In genomic region chr6:57257911-57258541, GRCh38 we compare ENCODE assay signal across 9 cellular contexts. TPM values are rescaled to one million over a fixed set of nuclear protein-coding genes. Genes with fewer than 3 reads are reported as not detected.
A peak's percentile ranks its signal among the peaks of the same experiment; 100 is the strongest.
DNase-seq lines count a peak whose midpoint lies in the region; ATAC-seq and TF ChIP-seq lines count a peak whose summit lies in the region.
"Had no signal": no experiment of that assay in that cellular context is flagged by ENCODE, and none has a peak within 500 bp of the region (broad histone marks: within the 10 kb centered on the region; RNA-seq: fewer than 3 reads in every experiment).

No MANE protein-coding gene starts in this region.

- peak; percentile 54 for DNase-seq in HT1080 (ENCODE audit: low read depth)
- no peak for DNase-seq in endothelial cell (ENCODE audit: low spot score)
- DNase-seq in tibial artery, result no peak
- no peak for DNase-seq in NCI-H1694 treated with DMSO at 0.1 percent for 48 hours (lab: John Stamatoyannopoulos, UW)
- DNase-seq in stimulated activated CD4-positive, alpha-beta T cell treated with anti-CD3 and anti-CD28 coated beads, Interleukin-2, amount 100 ng/mL, for 48 hours, result no peak
- DNase-seq: cerebellar nuclear complex had no signal

- H3K4me1 ChIP-seq in muscle layer of colon (ENCODE audit: insufficient read depth, low read length) (peaks cover 78% of the 10 kb centered on the region), tibial artery (peaks cover 0 to 67% (median 22%) of the 10 kb centered on the region in 4 donors)

- no peaks in the 10 kb centered on the region for H3K4me1 Mint-ChIP-seq in endothelial cell (ENCODE audit: unreplicated experiment)

- H3K9me3 ChIP-seq in muscle layer of colon (ENCODE audit: low read length) (no peaks in the 10 kb centered on the region), tibial artery (no peaks in the 10 kb centered on the region)

- no peaks in the 10 kb centered on the region for H3K27me3 ChIP-seq in muscle layer of colon (ENCODE audit: control insufficient read depth in 1 of 2, insufficient read depth in 2 of 2, low read length in 2 of 2)
- H3K27me3 ChIP-seq in tibial artery, result no peaks in the 10 kb centered on the region

- H3K9me3 Mint-ChIP-seq in endothelial cell (ENCODE audit: unreplicated experiment), result no peaks in the 10 kb centered on the region

- TF ChIP-seq CTCF in endothelial cell (IDR thresholded peaks at IDR 0.05; ENCODE audit: unreplicated experiment), result no peak
- no peak for TF ChIP-seq CTCF in tibial artery (IDR thresholded peaks at IDR 0.05)

- peak overlapping the region; percentile 93 for H3K27ac ChIP-seq in muscle layer of colon (ENCODE audit: low read depth, low read length)
- H3K27ac ChIP-seq in tibial artery, result peak overlapping the region; percentile 82 to 89

- intact Hi-C loops in tibial artery (cut with DNase I; ENCODE audit: low total_unique reads), result no loop called here

- H3K27ac Mint-ChIP-seq in endothelial cell (ENCODE audit: unreplicated experiment), result peak overlapping the region; percentile 26

- no peak for ATAC-seq in GM18907 (IDR thresholded peaks at IDR 0.05; ENCODE audit: unreplicated experiment)
- ATAC-seq in GM21515 (IDR thresholded peaks at IDR 0.05; ENCODE audit: unreplicated experiment), result no peak

- H3K27me3 Mint-ChIP-seq in endothelial cell (ENCODE audit: unreplicated experiment), result no peaks in the 10 kb centered on the region

- no peaks in the 10 kb centered on the region for H3K36me3 ChIP-seq in muscle layer of colon (ENCODE audit: insufficient read depth, low read length)
- no peaks in the 10 kb centered on the region for H3K36me3 ChIP-seq in tibial artery

- H3K9ac ChIP-seq in muscle layer of colon (ENCODE audit: low read length), result no peak overlapping the region

- no peak overlapping the region for H3K4me3 Mint-ChIP-seq in endothelial cell (ENCODE audit: unreplicated experiment)

- H3K36me3 Mint-ChIP-seq in endothelial cell (ENCODE audit: low read depth, unreplicated experiment), result no peaks in the 10 kb centered on the region

- H3K4me3 ChIP-seq in muscle layer of colon (ENCODE audit: low read depth in 1 of 2, low read length in 2 of 2) (peak overlapping the region; percentile 22), tibial artery (peak overlapping the region; percentile 42 to 43)

RNA-seq across cellular contexts. Expression of gene RAB23, which starts 35.9 kb away (rescaled TPM):
- total RNA-seq in HT1080 (2014; rRNA removed; shearing (Covaris generic)), result 10.5 and 12.8 TPM in 2 replicates
- polyA plus RNA-seq in HT1080 (2015; cell fraction: cytosol; rRNA removed), result 15.6 and 20.7 TPM in 2 replicates
- 13.3 and 13.8 TPM in 2 replicates for polyA plus RNA-seq in HT1080 (2015; cell fraction: nucleus; rRNA removed)
- 8.1 TPM for total RNA-seq in endothelial cell (ENCODE audit: unreplicated experiment)

RNA-seq across cellular contexts. Expression of gene PRIM2, which starts 59.4 kb away (rescaled TPM):
- total RNA-seq in HT1080 (2014; rRNA removed; shearing (Covaris generic)), result 48.2 and 58.5 TPM in 2 replicates
- 37.1 and 38.5 TPM in 2 replicates for polyA plus RNA-seq in HT1080 (2015; cell fraction: cytosol; rRNA removed)
- 54.0 and 65.3 TPM in 2 replicates for polyA plus RNA-seq in HT1080 (2015; cell fraction: nucleus; rRNA removed)
- 16.2 TPM for total RNA-seq in endothelial cell (ENCODE audit: unreplicated experiment)
